In the genomic region with DNA sequence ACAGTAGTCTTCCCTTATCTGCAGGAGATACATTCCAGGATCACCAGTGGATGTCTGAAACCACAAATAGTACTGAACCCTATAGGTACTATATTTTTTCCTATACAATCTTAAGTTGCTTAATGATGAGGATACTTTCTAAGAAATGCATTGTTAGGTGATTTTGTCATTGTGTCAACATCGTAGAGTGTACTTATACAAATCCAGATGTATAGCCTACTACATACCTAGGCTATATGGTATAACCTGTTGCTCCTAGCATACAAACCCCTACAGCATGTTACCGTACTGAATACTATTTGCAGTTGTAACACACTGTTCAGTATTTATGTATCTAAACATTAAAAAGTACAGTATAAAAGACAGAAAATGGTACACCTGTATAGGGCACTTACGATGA, we compare ENCODE assay signal across 10 cellular contexts.
"Had no signal": no experiment of that assay in that cellular context is flagged by ENCODE, and none has a peak within 500 bp of the region (broad histone marks: within the 10 kb centered on the region; RNA-seq: fewer than 3 reads in every experiment).

No MANE protein-coding gene starts in this region.

- FAIRE-seq: H1, H54, K562 had no signal

- H3K27ac ChIP-seq: HL-60 had no signal

- ATAC-seq: GM23338, K562 had no signal

- H3K4me3 ChIP-seq: GM23338, K562 had no signal

- DNase-seq: H9, HCEC 1CT, HFFc6, IMR-90, KG1 had no signal
